8 cellular contexts compared by ENCODE assay signal in the genomic region with DNA sequence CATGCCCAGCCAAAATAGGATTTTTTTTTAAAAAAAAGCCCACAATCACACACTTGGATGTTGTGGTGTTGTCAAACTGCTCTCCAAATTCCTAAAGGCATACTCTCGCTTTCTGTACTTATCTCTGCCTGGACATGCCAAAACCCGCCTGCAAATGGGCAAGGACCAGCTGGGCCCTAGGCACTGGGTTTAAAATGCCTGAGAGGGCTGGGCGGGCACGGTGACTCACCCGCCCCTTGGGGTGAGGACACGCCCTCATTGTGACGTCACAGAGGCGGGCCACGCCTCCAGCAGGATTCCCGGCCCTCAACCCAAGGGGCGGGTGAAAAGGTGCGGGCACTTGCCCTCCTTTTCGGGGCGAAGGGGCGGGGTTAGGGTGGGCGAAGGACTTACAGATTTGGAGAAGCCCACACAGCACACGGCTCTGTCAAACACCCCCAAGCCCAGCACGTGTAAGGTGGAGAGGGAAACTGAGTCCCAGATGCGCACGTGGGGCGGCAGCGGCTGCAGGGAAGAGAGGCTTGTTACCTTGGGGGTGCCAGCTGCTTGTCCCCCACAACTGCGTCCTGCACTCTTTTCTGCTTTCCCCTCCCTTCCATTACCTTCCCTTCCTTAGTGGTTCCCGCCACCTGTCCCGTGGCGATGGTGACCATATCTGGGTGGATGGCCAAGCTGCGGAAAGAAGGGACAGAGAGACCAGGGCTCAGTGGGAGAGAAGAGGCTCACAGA. TPM values are rescaled to one million over a fixed set of nuclear protein-coding genes. Genes with fewer than 3 reads are reported as not detected.
DNase-seq lines count a peak whose midpoint lies in the region; ATAC-seq and TF ChIP-seq lines count a peak whose summit lies in the region.

No MANE protein-coding gene starts in this region.

- H4K20me1 ChIP-seq in HCT116 (ENCODE audit: insufficient read depth): no peaks in the 10 kb centered on the region
- H4K20me1 ChIP-seq in hepatocyte (ENCODE audit: insufficient read depth, poor library complexity, severe bottlenecking): no peaks in the 10 kb centered on the region

- peaks cover 0 to 2% of the 10 kb centered on the region in 2 experiments; a peak in 2 of 4 replicates for H3K36me3 ChIP-seq in HCT116 (ENCODE audit: control insufficient read depth in 1 of 2, insufficient read depth in 2 of 2, low read length in 2 of 2)
- H3K36me3 ChIP-seq in RWPE2 (ENCODE audit: low read depth): peaks cover 46% of the 10 kb centered on the region
- H3K36me3 ChIP-seq in hepatocyte (replicated peaks; ENCODE audit: insufficient read depth, low read depth): no peaks in the 10 kb centered on the region

- peak overlapping the region; percentile 57 for H3K4me2 ChIP-seq in HCT116 (ENCODE audit: low read length)
- H3K4me2 ChIP-seq in hepatocyte: no peak overlapping the region

- no TSS peak for BruUV-seq in HCT116 (replicated peaks; lab: Mats Ljungman, UMichigan)

- H3K27me3 ChIP-seq in AG04450 (ENCODE audit: control insufficient read depth, insufficient read depth, low read length): no peaks in the 10 kb centered on the region
- H3K27me3 ChIP-seq in HCT116 (ENCODE audit: insufficient read depth, low read length): no peaks in the 10 kb centered on the region
- H3K27me3 ChIP-seq in RWPE2 (ENCODE audit: insufficient read depth, poor library complexity, severe bottlenecking): no peaks in the 10 kb centered on the region
- no peaks in the 10 kb centered on the region for H3K27me3 ChIP-seq in hepatocyte

- WGBS in hepatocyte (ENCODE audit: low lambda C conversion rate, missing lambda C conversion rate): 47% methylated on average over 27 of the region's 27 CpGs

- CTCF ChIA-PET in AG04450 (lab: Charles Lee): interaction anchor here (1.6 kb wide), 1 partner anchor 10 kb away, joined by 6 read pairs; no protein-coding TSS in a partner anchor
- CTCF ChIA-PET in HCT116 (lab: Charles Lee): no interaction called here

- H3K4me1 ChIP-seq in HCT116 (ENCODE audit: control insufficient read depth in 1 of 2, insufficient read depth in 2 of 2, low read length in 2 of 2) (peaks cover 34 to 51% of the 10 kb centered on the region in 2 experiments), RWPE2 (ENCODE audit: insufficient read depth, poor library complexity, severe bottlenecking) (peaks cover 26% of the 10 kb centered on the region), hepatocyte (ENCODE audit: insufficient read depth) (no peaks in the 10 kb centered on the region)

- TF ChIP-seq CTCF in AG04450 (IDR thresholded peaks at IDR 0.05; ENCODE audit: low read depth, low read length) (no peak), HCT116 (IDR thresholded peaks at IDR 0.05 in 2 of 3, conservative IDR thresholded peaks at IDR 0.05 in 1 of 3; ENCODE audit: borderline replicate concordance in 1 of 3, insufficient read depth in 1 of 3, low read depth in 2 of 3, low read length in 2 of 3) (no peak), RWPE2 (IDR thresholded peaks at IDR 0.05; ENCODE audit: poor library complexity, severe bottlenecking) (no peak), hepatocyte (IDR thresholded peaks at IDR 0.05; ENCODE audit: poor library complexity) (no peak)

- no peak for TF ChIP-seq POLR2A in HCT116 (IDR thresholded peaks at IDR 0.05; ENCODE audit: borderline replicate concordance, extremely low read depth, insufficient read depth, insufficient read length)

- DNase-seq in AG04450 (ENCODE audit: low read depth, low spot score) (peak; percentile 75), HCT116 (ENCODE audit: low read depth, low spot score) (peak; percentile 80), RWPE2 (ENCODE audit: low spot score) (peak; percentile 97), astrocyte of the hippocampus (ENCODE audit: low read depth, low spot score) (peak; percentile 97), hepatocyte (ENCODE audit: low spot score) (peak; percentile 84)
- DNase-seq in stimulated activated CD4-positive, alpha-beta T cell treated with anti-CD3 and anti-CD28 coated beads, Interleukin-15, amount 100 ng/mL, for 24 hours: peak; percentile 73

- no peaks in the 10 kb centered on the region for H3K9me3 ChIP-seq in AG04450 (ENCODE audit: control insufficient read depth, insufficient read depth, low read length)
- H3K9me3 ChIP-seq in HCT116 (ENCODE audit: control insufficient read depth in 1 of 2, insufficient read depth in 1 of 2, low read depth in 1 of 2, low read length in 2 of 2): no peaks in the 10 kb centered on the region
- no peaks in the 10 kb centered on the region for H3K9me3 ChIP-seq in RWPE2 (ENCODE audit: severe bottlenecking)
- H3K9me3 ChIP-seq in hepatocyte (ENCODE audit: low read depth): no peaks in the 10 kb centered on the region

- intact Hi-C loops in HCT116 (cut with micrococcal nuclease): no loop called here

- no peak overlapping the region for H2AFZ ChIP-seq in HCT116 (ENCODE audit: low read depth, low read length, poor library complexity, severe bottlenecking)
- H2AFZ ChIP-seq in hepatocyte: no peak overlapping the region

- H3K4me3 ChIP-seq in AG04450 (ENCODE audit: low read depth, low read length) (no peak overlapping the region), HCT116 (replicated peaks in 1 of 2; ENCODE audit: low read depth in 1 of 2, low read length in 2 of 2) (no peak overlapping the region), RWPE2 (ENCODE audit: severe bottlenecking) (no peak overlapping the region), hepatocyte (no peak overlapping the region)

- no peaks in the 10 kb centered on the region for H3K9me2 ChIP-seq in HCT116 (ENCODE audit: insufficient read depth)
- no peaks in the 10 kb centered on the region for H3K9me2 ChIP-seq in hepatocyte (replicated peaks; ENCODE audit: insufficient read depth)

- RAD21 ChIA-PET in HCT116 (lab: Charles Lee; ENCODE audit: low non-redundant PET in 1 of 2, low total read pairs in 2 of 2, uncharacterized antibody in 2 of 2, unreplicated experiment in 2 of 2): interaction anchor here in 1 of 2 experiments (0.7 kb wide), 1 partner anchor 1372 kb away, joined by 3 read pairs; no protein-coding TSS in a partner anchor

- no peak for TF ChIP-seq RAD21 in HCT116 (IDR thresholded peaks at IDR 0.05; ENCODE audit: low read depth)

- H3K79me2 ChIP-seq in HCT116 (ENCODE audit: insufficient read depth, low read length) (no peaks in the 10 kb centered on the region), hepatocyte (peaks cover 2% of the 10 kb centered on the region)

- ATAC-seq in HCT116: peak; percentile 81
- ATAC-seq in RWPE2 (ENCODE audit: low read depth): peak; percentile 85
- no peak for ATAC-seq in GM21423 (IDR thresholded peaks at IDR 0.05; ENCODE audit: unreplicated experiment)
- ATAC-seq in HG03025 (IDR thresholded peaks at IDR 0.05; ENCODE audit: low FRiP score, unreplicated experiment): no peak

- POLR2A ChIA-PET in AG04450 (lab: Yijun Ruan, JAX) (interaction anchor here (0.5 to 0.9 kb wide), 3 partner anchors 9 to 38 kb away, joined by 3 read pairs; no protein-coding TSS in a partner anchor), HCT116 (lab: Charles Lee) (interaction anchor here (0.7 to 2.1 kb wide), 5 partner anchors 8 to 19 kb away, joined by 3 to 7 read pairs (median 4); no protein-coding TSS in a partner anchor)

- H3K27ac ChIP-seq in AG04450 (ENCODE audit: low read depth, low read length) (peak overlapping the region; percentile 78), HCT116 (ENCODE audit: low read depth, low read length) (peak overlapping the region; percentile 69), RWPE2 (ENCODE audit: poor library complexity, severe bottlenecking) (peak overlapping the region; percentile 96), hepatocyte (no peak overlapping the region)

- H3K9ac ChIP-seq in HCT116 (ENCODE audit: low read length): peak overlapping the region; percentile 51

TF ChIP-seq in HCT116, 20 proteins besides CTCF, POLR2A, EP300 and RAD21 (continues in another document):
- TF ChIP-seq SP1 (IDR thresholded peaks at IDR 0.05; ENCODE audit: low read depth) (peak; percentile 60), TCF7L2 (IDR thresholded peaks at IDR 0.05; ENCODE audit: borderline replicate concordance, extremely low read depth, insufficient read depth, insufficient read length) (no peak), FOSL1 (IDR thresholded peaks at IDR 0.05; ENCODE audit: low read depth) (peak; percentile 58; the same call in 1 of the 2 replicates), POLR2AphosphoS5 (IDR thresholded peaks at IDR 0.05; ENCODE audit: low read depth, low read length) (peak; percentile 35; the same call in 1 of the 2 replicates), YY1 (IDR thresholded peaks at IDR 0.05; ENCODE audit: extremely low read depth, insufficient replicate concordance, low read depth, low read length) (peak; percentile 16)

RNA-seq across cellular contexts. Expression of gene EML2, which starts 6.6 kb away (rescaled TPM):
- 10.8 and 14.9 TPM in 2 replicates for polyA plus RNA-seq in AG04450 (2011; rRNA removed)
- polyA minus RNA-seq in AG04450 (2011; rRNA and poly(A)+ RNA removed): 35.6 and 37.9 TPM in 2 replicates
- total RNA-seq in HCT116 (2021; ENCODE audit: unreplicated experiment): 131 TPM
- polyA plus RNA-seq in HCT116 (2012): 132 and 168 TPM in 2 replicates
- total RNA-seq in hepatocyte: 9.1 and 13.9 TPM in 2 replicates
- polyA plus RNA-seq in hepatocyte: 17.0 and 20.6 TPM in 2 replicates

RNA-seq across cellular contexts. Expression of gene GPR4, which starts 30.6 kb away (rescaled TPM):
- polyA plus RNA-seq in AG04450 (2011; rRNA removed) (not detected in 2 replicates), hepatocyte (0.10 TPM in 1 of 2 replicates, not detected in the other)
- polyA minus RNA-seq in AG04450 (2011; rRNA and poly(A)+ RNA removed): not detected in 2 replicates
- total RNA-seq in HCT116 (2021; ENCODE audit: unreplicated experiment) (0.10 TPM), hepatocyte (not detected in 2 replicates)
- polyA plus RNA-seq in HCT116 (2012): 0.04 and 0.13 TPM in 2 replicates

RNA-seq across cellular contexts. Expression of gene GIPR, which starts 35.4 kb away (rescaled TPM):
- polyA plus RNA-seq in AG04450 (2011; rRNA removed) (0.61 and 0.68 TPM in 2 replicates), hepatocyte (5.6 and 6.7 TPM in 2 replicates)
- polyA minus RNA-seq in AG04450 (2011; rRNA and poly(A)+ RNA removed): 1.8 and 2.0 TPM in 2 replicates
- total RNA-seq in HCT116 (2021; ENCODE audit: unreplicated experiment) (14.1 TPM), hepatocyte (1.8 and 2.7 TPM in 2 replicates)
- 9.9 and 10.3 TPM in 2 replicates for polyA plus RNA-seq in HCT116 (2012)

RNA-seq across cellular contexts. Expression of gene OPA3, which starts 48.0 kb away (rescaled TPM):
- polyA plus RNA-seq in AG04450 (2011; rRNA removed) (12.2 and 13.3 TPM in 2 replicates), hepatocyte (15.0 and 15.2 TPM in 2 replicates)
- polyA minus RNA-seq in AG04450 (2011; rRNA and poly(A)+ RNA removed): 8.7 and 14.2 TPM in 2 replicates
- total RNA-seq in HCT116 (2021; ENCODE audit: unreplicated experiment) (11.1 TPM), hepatocyte (11.2 and 15.1 TPM in 2 replicates)
- polyA plus RNA-seq in HCT116 (2012): 9.3 and 9.9 TPM in 2 replicates

RNA-seq across cellular contexts. Expression of gene SNRPD2, which starts 59.1 kb away (rescaled TPM):
- 531 and 608 TPM in 2 replicates for polyA plus RNA-seq in AG04450 (2011; rRNA removed)
- polyA minus RNA-seq in AG04450 (2011; rRNA and poly(A)+ RNA removed): 142 and 154 TPM in 2 replicates
- 927 TPM for total RNA-seq in HCT116 (2021; ENCODE audit: unreplicated experiment)
- 945 and 1,044 TPM in 2 replicates for polyA plus RNA-seq in HCT116 (2012)
- 149 and 165 TPM in 2 replicates for total RNA-seq in hepatocyte
- polyA plus RNA-seq in hepatocyte: 478 and 513 TPM in 2 replicates

Comparison
In these comparisons a context has a peak if more than half of its experiments do, and no peak if none do; other contexts are left out.
1. ATAC-seq: peak in HCT116 (single experiment) and RWPE2 (single experiment); none in GM21423 (single experiment) and HG03025 (single experiment).
2. Peak in every context shown above with its lines, with median percentiles within 50 percentile points of each other: DNase-seq.